15 cellular contexts compared by ENCODE assay signal in the genomic region with DNA sequence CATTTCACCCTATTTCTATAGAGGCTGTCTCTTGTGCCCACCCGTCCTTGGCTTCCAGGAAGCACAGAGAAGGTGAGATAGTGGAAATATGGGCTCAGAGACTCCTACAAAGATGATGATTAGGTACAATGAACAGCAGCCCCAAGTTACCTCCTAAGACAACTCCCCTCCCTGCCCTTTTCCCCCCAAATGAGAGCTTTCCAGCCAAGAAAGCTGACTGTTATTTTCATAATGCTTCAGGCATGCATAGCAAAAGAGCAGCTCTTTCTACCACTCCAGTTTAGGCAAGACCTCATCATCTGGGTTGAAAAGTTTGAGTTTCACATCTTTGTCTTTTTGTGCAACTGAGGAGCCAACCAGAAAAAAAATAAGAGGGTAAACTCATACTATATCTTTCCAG.
"Had no signal": no experiment of that assay in that cellular context is flagged by ENCODE, and none has a peak within 500 bp of the region (broad histone marks: within the 10 kb centered on the region; RNA-seq: fewer than 3 reads in every experiment).

No MANE protein-coding gene starts in this region.

- H3K27me3 Mint-ChIP-seq: activated CD4-positive, alpha-beta T cell treated with anti-CD3 and anti-CD28 coated beads, Interleukin-2, amount 10 ng/mL, durations not matched to agents 24 days and 14 days; brain; dendritic cell treated with granulocyte-macrophage colony-stimulating factor and Interleukin-4, amounts not matched to agents 40 ng/mL and 50 ng/mL, for 4 days; natural killer cell treated with Interleukin-12 subunit alpha and Interleukin-12 subunit beta and Interleukin-15 and Interleukin-18, amount 100 ng/mL, for 72 hours; stimulated activated naive CD8-positive, alpha-beta T cell treated with anti-CD3 and anti-CD28 coated beads, Interleukin-15, amount 100 ng/mL, for 72 hours had no signal

- H3K36me3 ChIP-seq: right lobe of liver, SJSA1, upper lobe of right lung had no signal

- ATAC-seq: natural killer cell treated with Interleukin-12 subunit alpha and Interleukin-12 subunit beta and Interleukin-15 and Interleukin-18, amount 100 ng/mL, for 72 hours; right lobe of liver; stimulated activated naive CD8-positive, alpha-beta T cell treated with anti-CD3 and anti-CD28 coated beads, Interleukin-15, amount 100 ng/mL, for 72 hours; upper lobe of right lung had no signal

- H3K27ac ChIP-seq: right lobe of liver, SJSA1, upper lobe of right lung had no signal

- H3K27me3 ChIP-seq: right lobe of liver, SJSA1, upper lobe of right lung had no signal

- H3K9me3 Mint-ChIP-seq: activated CD4-positive, alpha-beta T cell treated with anti-CD3 and anti-CD28 coated beads, Interleukin-2, amount 10 ng/mL, durations not matched to agents 24 days and 14 days had no signal

- H3K4me3 Mint-ChIP-seq: activated CD4-positive, alpha-beta T cell treated with anti-CD3 and anti-CD28 coated beads, Interleukin-2, amount 10 ng/mL, durations not matched to agents 24 days and 14 days; brain; dendritic cell treated with granulocyte-macrophage colony-stimulating factor and Interleukin-4, amounts not matched to agents 40 ng/mL and 50 ng/mL, for 4 days; natural killer cell treated with Interleukin-12 subunit alpha and Interleukin-12 subunit beta and Interleukin-15 and Interleukin-18, amount 100 ng/mL, for 72 hours; stimulated activated naive CD8-positive, alpha-beta T cell treated with anti-CD3 and anti-CD28 coated beads, Interleukin-15, amount 100 ng/mL, for 72 hours had no signal

- H3K4me1 Mint-ChIP-seq: activated CD4-positive, alpha-beta T cell treated with anti-CD3 and anti-CD28 coated beads, Interleukin-2, amount 10 ng/mL, durations not matched to agents 24 days and 14 days; stimulated activated naive CD8-positive, alpha-beta T cell treated with anti-CD3 and anti-CD28 coated beads, Interleukin-15, amount 100 ng/mL, for 72 hours had no signal

- H3K4me3 ChIP-seq: right lobe of liver, SJSA1, upper lobe of right lung had no signal

- H3K9me3 ChIP-seq: right lobe of liver, SJSA1, upper lobe of right lung had no signal

- H3K4me1 ChIP-seq: right lobe of liver, SJSA1, upper lobe of right lung had no signal

- H3K27ac Mint-ChIP-seq: activated CD4-positive, alpha-beta T cell treated with anti-CD3 and anti-CD28 coated beads, Interleukin-2, amount 10 ng/mL, durations not matched to agents 24 days and 14 days; dendritic cell treated with granulocyte-macrophage colony-stimulating factor and Interleukin-4, amounts not matched to agents 40 ng/mL and 50 ng/mL, for 4 days; natural killer cell treated with Interleukin-12 subunit alpha and Interleukin-12 subunit beta and Interleukin-15 and Interleukin-18, amount 100 ng/mL, for 72 hours; stimulated activated naive CD8-positive, alpha-beta T cell treated with anti-CD3 and anti-CD28 coated beads, Interleukin-15, amount 100 ng/mL, for 72 hours had no signal

- H3K36me3 Mint-ChIP-seq: natural killer cell treated with Interleukin-12 subunit alpha and Interleukin-12 subunit beta and Interleukin-15 and Interleukin-18, amount 100 ng/mL, for 72 hours had no signal

- DNase-seq: activated CD4-positive, alpha-beta T cell treated with anti-CD3 and anti-CD28 coated beads, Interleukin-2, amount 10 ng/mL, durations not matched to agents 24 days and 14 days; activated CD4-positive, CD25-positive, alpha-beta regulatory T cell; activated CD8-positive, alpha-beta memory T cell treated with anti-CD3 and anti-CD28 coated beads for 24 hours; activated naive CD4-positive, alpha-beta T cell treated with Interleukin-2 at 50 U/mL for 16 hours; effector memory CD4-positive, alpha-beta T cell; hippocampal formation; mesendoderm; right lobe of liver; stimulated activated CD4-positive, alpha-beta T cell treated with anti-CD3 and anti-CD28 coated beads, Interleukin-1b, Interleukin-23, amount 100 ng/mL, for 48 hours; stimulated activated naive CD8-positive, alpha-beta T cell treated with anti-CD3 and anti-CD28 coated beads, Interleukin-15, amount 100 ng/mL, for 72 hours; upper lobe of right lung had no signal
